11 cellular contexts compared by ENCODE assay signal in genomic region chr6:157879034-157879872, GRCh38. TPM values are rescaled to one million over a fixed set of nuclear protein-coding genes. Genes with fewer than 3 reads are reported as not detected.
DNase-seq lines count a peak whose midpoint lies in the region; ATAC-seq lines count a peak whose summit lies in the region.
"Had no signal": no experiment of that assay in that cellular context is flagged by ENCODE, and none has a peak within 500 bp of the region (broad histone marks: within the 10 kb centered on the region; RNA-seq: fewer than 3 reads in every experiment).

No MANE protein-coding gene starts in this region.

- H3K9ac ChIP-seq in HUES48 (ENCODE audit: low read depth, low read length), result no peak overlapping the region
- H3K9ac ChIP-seq: parathyroid adenoma had no signal

- CTCF ChIA-PET in activated CD8-positive, alpha-beta memory T cell treated with anti-CD3 and anti-CD28 coated beads, Interleukin-2, amount 10 ng/mL, durations not matched to agents 7 days and 5 days (lab: Charles Lee), result interaction anchor here (1.0 to 1.7 kb wide), 3 partner anchors 13 to 147 kb away, joined by 3 to 5 read pairs (median 4); no protein-coding TSS in a partner anchor

- H3K9me3 ChIP-seq in HUES48 (ENCODE audit: control insufficient read depth, insufficient read depth, low read length), result no peaks in the 10 kb centered on the region

- no peak for DNase-seq in activated CD8-positive, alpha-beta memory T cell treated with anti-CD3 and anti-CD28 coated beads, Interleukin-2, amount 10 ng/mL, durations not matched to agents 7 days and 5 days
- no peak for DNase-seq in activated CD8-positive, alpha-beta memory T cell treated with anti-CD3 and anti-CD28 coated beads, Interleukin-2, amount 50 U/mL, for 48 hours
- DNase-seq in substantia nigra (lab: John Stamatoyannopoulos, UW) (no peak), 8988T (no peak), NCI-H226 (no peak), NCI-H2029 (lab: John Stamatoyannopoulos, UW) (no peak)
- DNase-seq: cortex of kidney; stimulated activated naive CD4-positive, alpha-beta T cell treated with Interleukin-2 at 50 U/mL for 16 hours had no signal

- no peak overlapping the region for H3K27ac Mint-ChIP-seq in activated CD8-positive, alpha-beta memory T cell treated with anti-CD3 and anti-CD28 coated beads, Interleukin-2, amount 10 ng/mL, durations not matched to agents 7 days and 5 days

- H3K36me3 Mint-ChIP-seq in activated CD8-positive, alpha-beta memory T cell treated with anti-CD3 and anti-CD28 coated beads, Interleukin-2, amount 10 ng/mL, durations not matched to agents 7 days and 5 days, result peaks cover 30% of the 10 kb centered on the region

- no peaks in the 10 kb centered on the region for H3K27me3 Mint-ChIP-seq in activated CD8-positive, alpha-beta memory T cell treated with anti-CD3 and anti-CD28 coated beads, Interleukin-2, amount 10 ng/mL, durations not matched to agents 7 days and 5 days

- H3K27ac ChIP-seq in HUES48 (ENCODE audit: low read depth, low read length) (peak overlapping the region; percentile 33), substantia nigra (ENCODE audit: low read depth, low read length, poor library complexity, severe bottlenecking) (peak overlapping the region; percentile 73)
- H3K27ac ChIP-seq: parathyroid adenoma had no signal

- H3K27me3 ChIP-seq in HUES48 (ENCODE audit: control insufficient read depth, insufficient read depth, low read length), result no peaks in the 10 kb centered on the region

- H3K4me1 Mint-ChIP-seq in activated CD8-positive, alpha-beta memory T cell treated with anti-CD3 and anti-CD28 coated beads, Interleukin-2, amount 10 ng/mL, durations not matched to agents 7 days and 5 days, result peaks cover 31% of the 10 kb centered on the region

- H3K36me3 ChIP-seq in HUES48 (ENCODE audit: control insufficient read depth, insufficient read depth, low read length), result peaks cover 38% of the 10 kb centered on the region

- H3K9me3 Mint-ChIP-seq in activated CD8-positive, alpha-beta memory T cell treated with anti-CD3 and anti-CD28 coated beads, Interleukin-2, amount 10 ng/mL, durations not matched to agents 7 days and 5 days (ENCODE audit: low read depth), result no peaks in the 10 kb centered on the region

- peaks cover 21% of the 10 kb centered on the region for H3K4me1 ChIP-seq in HUES48 (ENCODE audit: control insufficient read depth, insufficient read depth, low read length)

- no peak overlapping the region for H3K4me3 Mint-ChIP-seq in activated CD8-positive, alpha-beta memory T cell treated with anti-CD3 and anti-CD28 coated beads, Interleukin-2, amount 10 ng/mL, durations not matched to agents 7 days and 5 days

- no peak overlapping the region for H3K4me3 ChIP-seq in HUES48 (ENCODE audit: low read depth, low read length)

- ATAC-seq in activated CD8-positive, alpha-beta memory T cell treated with anti-CD3 and anti-CD28 coated beads, Interleukin-2, amount 10 ng/mL, durations not matched to agents 7 days and 5 days, result peak; percentile 30
- ATAC-seq in HG02623 (IDR thresholded peaks at IDR 0.05; ENCODE audit: unreplicated experiment), result peak; percentile 83

RNA-seq across cellular contexts. Expression of gene SNX9, which starts 56.2 kb away (rescaled TPM):
- 10 to 100 TPM; 14.9 to 39.4 TPM for total RNA-seq in activated CD8-positive, alpha-beta memory T cell treated with anti-CD3 and anti-CD28 coated beads, Interleukin-2, amount 10 ng/mL, durations not matched to agents 7 days and 5 days
